8 cellular contexts compared by ENCODE assay signal in genomic region chr5:75265731-75266130, GRCh38. TPM values are rescaled to one million over a fixed set of nuclear protein-coding genes. Genes with fewer than 3 reads are reported as not detected.
DNase-seq lines count a peak whose midpoint lies in the region; ATAC-seq, FAIRE-seq and TF ChIP-seq lines count a peak whose summit lies in the region.

No MANE protein-coding gene starts in this region.

- POLR2A ChIA-PET in CD8-positive, alpha-beta T cell (lab: Charles Lee) = no interaction called here

- no peaks in the 10 kb centered on the region for H3K9me3 ChIP-seq in CD8-positive, alpha-beta T cell (ENCODE audit: low read length)
- H3K9me3 ChIP-seq in adipocyte (ENCODE audit: control insufficient read depth, low read length) = no peaks in the 10 kb centered on the region

- CTCF ChIA-PET in CD8-positive, alpha-beta T cell (lab: Charles Lee) = interaction anchor here (0.7 to 2.8 kb wide), 9 partner anchors 24 to 482 kb away, joined by 3 to 23 read pairs (median 4); partner anchors contain the start of gene ANKRD31

- H3K36me3 Mint-ChIP-seq in CD8-positive, alpha-beta T cell = no peaks in the 10 kb centered on the region

- no peak overlapping the region for H3K27ac ChIP-seq in CD8-positive, alpha-beta T cell (ENCODE audit: low read depth, low read length)

- no peaks in the 10 kb centered on the region for H3K9me3 Mint-ChIP-seq in CD8-positive, alpha-beta T cell

- no peak overlapping the region for H3K4me3 ChIP-seq in CD8-positive, alpha-beta T cell (ENCODE audit: low read depth, low read length)
- H3K4me3 ChIP-seq in adipocyte (ENCODE audit: low read length) = no peak overlapping the region

- no peak for FAIRE-seq in GM12892 (lab: Jason Lieb, UNC)

- H3K27ac Mint-ChIP-seq in CD8-positive, alpha-beta T cell = no peak overlapping the region

- TF ChIP-seq POLR2A in GM12892 (IDR thresholded peaks at IDR 0.05; ENCODE audit: low read depth, low read length) = no peak

- no peaks in the 10 kb centered on the region for H3K36me3 ChIP-seq in CD8-positive, alpha-beta T cell (ENCODE audit: insufficient read depth, low read length)
- no peaks in the 10 kb centered on the region for H3K36me3 ChIP-seq in adipocyte (ENCODE audit: control insufficient read depth, insufficient read depth, low read length, severe bottlenecking)

- no peaks in the 10 kb centered on the region for H3K27me3 ChIP-seq in CD8-positive, alpha-beta T cell (ENCODE audit: insufficient read depth, low read length)
- peaks cover 8% of the 10 kb centered on the region for H3K27me3 ChIP-seq in adipocyte (replicated peaks; ENCODE audit: control insufficient read depth, insufficient read depth, low read length)

- H3K4me1 ChIP-seq in CD8-positive, alpha-beta T cell (ENCODE audit: insufficient read depth, low read length) = no peaks in the 10 kb centered on the region
- no peaks in the 10 kb centered on the region for H3K4me1 ChIP-seq in adipocyte (ENCODE audit: control insufficient read depth, insufficient read depth, low read length)

- H3K9ac ChIP-seq in adipocyte (ENCODE audit: low read length) = no peak overlapping the region

- intact Hi-C loops in CD8-positive, alpha-beta T cell (cut with DNase I, micrococcal nuclease) = loop anchor here (1.0 to 5.0 kb wide), 12 partner anchors 29 to 1363 kb away; partner anchors contain the start of genes ANKRD31 (in 2 of the 2), GFM2 (in 1 of the 2) and NSA2 (in 1 of the 2)
- intact Hi-C loops in left colon (cut with DNase I, micrococcal nuclease) = no loop called here

- H3K27me3 Mint-ChIP-seq in CD8-positive, alpha-beta T cell (ENCODE audit: low read depth) = peaks cover 5% of the 10 kb centered on the region

- ATAC-seq in CD8-positive, alpha-beta T cell = peak; percentile 78
- ATAC-seq in left colon (peak; percentile 81), HG03354 (IDR thresholded peaks at IDR 0.05; ENCODE audit: poor library complexity, severe bottlenecking, unreplicated experiment) (no peak), GM21786 (IDR thresholded peaks at IDR 0.05; ENCODE audit: unreplicated experiment) (no peak), HG03159 (IDR thresholded peaks at IDR 0.05; ENCODE audit: unreplicated experiment) (no peak)

- no peak overlapping the region for H3K4me3 Mint-ChIP-seq in CD8-positive, alpha-beta T cell

- H3K4me1 Mint-ChIP-seq in CD8-positive, alpha-beta T cell (ENCODE audit: low read depth) = peaks cover 3% of the 10 kb centered on the region

- no peak for DNase-seq in CD8-positive, alpha-beta T cell
- DNase-seq in HS-5 (ENCODE audit: low read depth) (peak; percentile 6), adipocyte (ENCODE audit: low read depth) (peak; percentile 61), left colon (no peak), GM12892 (ENCODE audit: insufficient read length) (no peak)

- peak; percentile 68 for TF ChIP-seq CTCF in CD8-positive, alpha-beta T cell (IDR thresholded peaks at IDR 0.05)

RNA-seq across cellular contexts. Expression of gene ANKRD31, which starts 29.1 kb away (rescaled TPM):
- total RNA-seq in CD8-positive, alpha-beta T cell = under 1 TPM; 0.84 to 0.89 TPM
- total RNA-seq in left colon = under 1 TPM in 1 of 2 donors, not detected in 1; 0.11 TPM
- 0.08 TPM for polyA plus RNA-seq in GM12892 (2012; ENCODE audit: missing spikeins)

Comparison
In these comparisons a context has a peak if more than half of its experiments do, and no peak if none do; other contexts are left out.
1. ATAC-seq: peak in CD8-positive, alpha-beta T cell (single experiment) and left colon (single experiment); none in HG03354 (single experiment), GM21786 (single experiment) and HG03159 (single experiment).
2. DNase-seq: peak in HS-5 (single experiment) and adipocyte (single experiment); none in CD8-positive, alpha-beta T cell (0 of 7), left colon (0 of 2) and GM12892 (single experiment).
3. intact Hi-C loops: an anchor here in CD8-positive, alpha-beta T cell (1.0 to 5.0 kb wide); none called in left colon.